ENCODE assay signal across 16 cellular contexts in the genomic region with DNA sequence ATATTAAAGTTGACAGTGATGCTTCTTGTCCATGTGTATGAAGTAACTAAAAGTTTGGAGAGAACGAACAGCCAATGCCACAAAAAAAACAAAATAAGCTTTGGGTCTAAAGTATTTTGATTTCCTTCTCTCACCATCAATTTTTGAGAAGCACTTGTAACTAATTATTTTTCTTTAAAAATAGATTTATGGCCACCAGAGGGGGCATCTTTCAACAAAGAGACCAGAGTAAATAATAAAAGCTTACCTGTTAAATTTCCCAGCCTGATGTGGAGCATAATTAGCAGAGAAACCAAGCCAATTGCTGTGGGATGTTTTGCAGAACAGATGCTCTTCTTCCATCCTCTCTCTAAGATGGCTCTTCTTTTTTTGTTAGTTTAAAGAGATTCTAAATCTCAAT. TPM values are rescaled to one million over a fixed set of nuclear protein-coding genes. Genes with fewer than 3 reads are reported as not detected.
DNase-seq lines count a peak whose midpoint lies in the region; ATAC-seq and TF ChIP-seq lines count a peak whose summit lies in the region.
"Had no signal": no experiment of that assay in that cellular context is flagged by ENCODE, and none has a peak within 500 bp of the region (broad histone marks: within the 10 kb centered on the region; RNA-seq: fewer than 3 reads in every experiment).

No MANE protein-coding gene starts in this region.

- peak; percentile 38 for DNase-seq in DMS 273 (lab: John Stamatoyannopoulos, UW; ENCODE audit: unreplicated experiment)
- DNase-seq in DMS 273 treated with DMSO at 0.1 percent for 48 hours (lab: John Stamatoyannopoulos, UW) = no peak
- peak; percentile 40 for DNase-seq in NAMALWA (ENCODE audit: low spot score)
- DNase-seq in astrocyte of the hippocampus (ENCODE audit: low read depth, low spot score) = peak; percentile 22
- DNase-seq in neural crest cell (ENCODE audit: low read depth, low spot score) = no peak
- DNase-seq in NCI-H2029 (lab: John Stamatoyannopoulos, UW) = no peak
- DNase-seq in stomach = no peak
- no peak for DNase-seq in activated CD8-positive, alpha-beta T cell treated with anti-CD3 and anti-CD28 coated beads for 36 hours
- DNase-seq: adrenal gland; DMS79 treated with DMSO at 0.1 percent for 48 hours; effector CD8-positive, alpha-beta T cell; left lung; MG63; stimulated activated CD4-positive, alpha-beta T cell treated with anti-CD3 and anti-CD28 coated beads, Interleukin-2, amount 100 ng/mL, for 24 hours had no signal

- intact Hi-C loops in stomach (cut with DNase I; ENCODE audit: low total_unique reads) = no loop called here
- intact Hi-C loops in activated CD8-positive, alpha-beta T cell treated with anti-CD3 and anti-CD28 coated beads for 36 hours (cut with micrococcal nuclease) = no loop called here

- H3K4me1 ChIP-seq in stomach = no peaks in the 10 kb centered on the region
- H3K4me1 ChIP-seq: adrenal gland, left lung had no signal

- TF ChIP-seq EP300 in stomach (IDR thresholded peaks at IDR 0.05) = no peak

- WGBS in stomach, 5 donors = 71 to 91% (median 83%) methylated on average over 1 of the region's 1 CpG

- H3K36me3 ChIP-seq in stomach = no peaks in the 10 kb centered on the region
- H3K36me3 ChIP-seq: adrenal gland, left lung, MG63 had no signal

- H3K36me3 Mint-ChIP-seq in neural crest cell (ENCODE audit: low read depth) = peaks cover 3% of the 10 kb centered on the region
- H3K36me3 Mint-ChIP-seq in activated CD8-positive, alpha-beta T cell treated with anti-CD3 and anti-CD28 coated beads for 36 hours (ENCODE audit: low read depth) = no peaks in the 10 kb centered on the region

- no peaks in the 10 kb centered on the region for H3K9me3 ChIP-seq in stomach
- H3K9me3 ChIP-seq: adrenal gland, left lung, MG63 had no signal

- no peak for TF ChIP-seq POLR2A in stomach (IDR thresholded peaks at IDR 0.05)

- peaks cover 4% of the 10 kb centered on the region for H3K9me3 Mint-ChIP-seq in neural crest cell
- no peaks in the 10 kb centered on the region for H3K9me3 Mint-ChIP-seq in activated CD8-positive, alpha-beta T cell treated with anti-CD3 and anti-CD28 coated beads for 36 hours

- no peaks in the 10 kb centered on the region for H3K27me3 Mint-ChIP-seq in neural crest cell (ENCODE audit: low read depth)
- H3K27me3 Mint-ChIP-seq in activated CD8-positive, alpha-beta T cell treated with anti-CD3 and anti-CD28 coated beads for 36 hours = peaks cover 1% of the 10 kb centered on the region

- no peak overlapping the region for H3K27ac ChIP-seq in stomach
- H3K27ac ChIP-seq: adrenal gland, left lung had no signal

- no peak overlapping the region for H3K4me3 Mint-ChIP-seq in neural crest cell
- no peak overlapping the region for H3K4me3 Mint-ChIP-seq in activated CD8-positive, alpha-beta T cell treated with anti-CD3 and anti-CD28 coated beads for 36 hours

- POLR2A ChIA-PET in activated CD8-positive, alpha-beta T cell treated with anti-CD3 and anti-CD28 coated beads for 36 hours (lab: Charles Lee) = no interaction called here

- no peak for ATAC-seq in activated CD8-positive, alpha-beta T cell treated with anti-CD3 and anti-CD28 coated beads for 36 hours
- ATAC-seq: left lung had no signal

- H3K27ac Mint-ChIP-seq in neural crest cell (ENCODE audit: unreplicated experiment) = no peak overlapping the region
- H3K27ac Mint-ChIP-seq in activated CD8-positive, alpha-beta T cell treated with anti-CD3 and anti-CD28 coated beads for 36 hours = no peak overlapping the region

- peaks cover 9% of the 10 kb centered on the region for H3K4me1 Mint-ChIP-seq in neural crest cell
- H3K4me1 Mint-ChIP-seq in activated CD8-positive, alpha-beta T cell treated with anti-CD3 and anti-CD28 coated beads for 36 hours (ENCODE audit: low read depth) = no peaks in the 10 kb centered on the region

- no peaks in the 10 kb centered on the region for H3K27me3 ChIP-seq in stomach
- H3K27me3 ChIP-seq: adrenal gland, left lung, MG63 had no signal

- CTCF ChIA-PET in activated CD8-positive, alpha-beta T cell treated with anti-CD3 and anti-CD28 coated beads for 36 hours (lab: Charles Lee) = interaction anchor here (1.1 kb wide), 1 partner anchor 84 kb away, joined by 3 read pairs; no protein-coding TSS in a partner anchor

- H3K4me3 ChIP-seq in stomach = no peak overlapping the region
- H3K4me3 ChIP-seq: adrenal gland, left lung, MG63 had no signal

- TF ChIP-seq CTCF in neural crest cell (conservative IDR thresholded peaks at IDR 0.05) (peak; percentile 60), stomach (IDR thresholded peaks at IDR 0.05) (peak in 1 of 7 experiments; percentile 11)
- TF ChIP-seq CTCF in activated CD8-positive, alpha-beta T cell treated with anti-CD3 and anti-CD28 coated beads for 36 hours (IDR thresholded peaks at IDR 0.05) = no peak

RNA-seq across cellular contexts. Expression of a gene that starts 29.0 kb away (rescaled TPM):
- not detected in 2 replicates for total RNA-seq in neural crest cell
- not detected for total RNA-seq in stomach
- not detected for polyA plus RNA-seq in stomach
- total RNA-seq in activated CD8-positive, alpha-beta T cell treated with anti-CD3 and anti-CD28 coated beads for 36 hours = not detected
- total RNA-seq: A172, adrenal gland, osteoblast had no signal
- polyA plus RNA-seq: adrenal gland had no signal

Comparison
In these comparisons a context has a peak if more than half of its experiments do, and no peak if none do; other contexts are left out.
1. DNase-seq: peak in DMS 273 (single experiment), NAMALWA (single experiment) and astrocyte of the hippocampus (single experiment); none in DMS 273 treated with DMSO at 0.1 percent for 48 hours (single experiment), neural crest cell (single experiment), NCI-H2029 (single experiment), stomach (single experiment) and activated CD8-positive, alpha-beta T cell treated with anti-CD3 and anti-CD28 coated beads for 36 hours (single experiment).